1 cellular context compared by ENCODE assay signal in the genomic region with DNA sequence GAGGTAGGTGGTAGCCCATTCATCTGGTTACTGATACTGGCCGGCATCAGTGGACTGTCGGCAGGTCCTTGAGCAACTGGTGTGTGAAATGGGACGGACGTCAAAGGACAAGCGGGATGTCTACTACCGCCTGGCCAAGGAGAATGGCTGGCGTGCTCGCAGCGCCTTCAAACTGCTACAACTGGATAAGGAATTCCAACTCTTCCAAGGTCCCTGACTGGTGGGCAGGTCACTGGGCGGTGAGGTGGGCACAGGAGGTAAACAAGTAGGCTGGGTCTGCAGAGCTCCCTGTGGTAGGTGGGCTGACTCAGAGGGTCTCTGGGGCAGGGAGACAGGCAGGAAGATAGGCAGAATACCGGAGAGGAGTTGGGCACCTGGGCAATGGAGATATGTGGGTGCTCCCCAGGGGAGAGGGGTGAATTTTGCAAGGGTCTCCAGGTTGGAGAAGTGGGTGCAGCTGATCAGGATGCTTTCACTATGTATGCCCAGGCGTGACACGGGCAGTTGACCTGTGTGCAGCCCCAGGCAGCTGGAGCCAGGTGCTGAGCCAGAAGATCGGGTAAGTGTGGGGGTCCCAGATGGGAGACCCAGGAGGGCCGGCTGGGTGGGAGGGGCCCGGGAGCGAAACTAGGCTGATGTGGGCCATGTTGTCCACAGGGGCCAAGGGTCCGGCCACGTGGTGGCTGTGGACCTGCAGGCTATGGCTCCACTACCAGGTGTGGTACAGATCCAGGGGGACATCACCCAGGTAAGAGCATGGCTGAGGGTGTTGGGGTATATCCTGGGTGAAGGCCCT.
A peak's percentile ranks its signal among the peaks of the same experiment; 100 is the strongest.
TF ChIP-seq lines count a peak whose summit lies in the region.

No MANE protein-coding gene starts in this region.

TF ChIP-seq in K562, 482 proteins besides CTCF, POLR2A, EP300 and RAD21:
- TF ChIP-seq PURB (CRISPR knock-in tag; IDR thresholded peaks at IDR 0.05; ENCODE audit: low read depth) (no peak), RBFOX2 (IDR thresholded peaks at IDR 0.05; ENCODE audit: low read depth, low read length) (peak; percentile 40; the same call in 1 of the 2 replicates), NONO (IDR thresholded peaks at IDR 0.05; ENCODE audit: low read depth in 2 of 2, low read length in 1 of 2) (no peak)
